ENCODE assay signal across 18 cellular contexts in the genomic region with DNA sequence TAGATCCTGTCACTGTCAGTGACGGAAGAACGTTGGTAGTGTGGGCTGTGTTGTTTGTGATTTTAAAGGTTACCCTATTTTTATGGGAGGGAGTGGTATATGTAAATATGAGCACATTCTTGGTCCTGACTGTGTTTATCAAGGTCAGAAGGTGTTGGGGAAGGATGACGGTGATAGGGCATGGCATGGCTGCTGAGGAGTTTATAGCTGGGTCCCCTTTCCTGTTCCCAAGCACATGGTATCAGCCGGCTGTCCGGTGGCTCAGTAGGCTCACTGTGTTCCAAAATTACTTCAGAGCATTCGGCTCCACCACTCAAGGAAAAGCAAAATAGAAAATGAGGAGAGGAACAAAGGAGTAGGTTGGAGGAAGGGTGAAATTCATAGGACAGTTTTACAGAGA. TPM values are rescaled to one million over a fixed set of nuclear protein-coding genes. Genes with fewer than 3 reads are reported as not detected.
DNase-seq lines count a peak whose midpoint lies in the region; ATAC-seq and TF ChIP-seq lines count a peak whose summit lies in the region.
"Had no signal": no experiment of that assay in that cellular context is flagged by ENCODE, and none has a peak within 500 bp of the region (broad histone marks: within the 10 kb centered on the region; RNA-seq: fewer than 3 reads in every experiment).

No MANE protein-coding gene starts in this region.

- peaks cover 0 to 15% (median 3%) of the 10 kb centered on the region in 4 donors for H3K36me3 ChIP-seq in sigmoid colon

- 53% methylated on average over 6 of the region's 6 CpGs for WGBS in right cardiac atrium
- 12 to 58% methylated on average over 6 of the region's 6 CpGs for WGBS in sigmoid colon, 2 donors

- peaks cover 71% of the 10 kb centered on the region for H3K4me1 Mint-ChIP-seq in HFFc6 (ENCODE audit: low read depth)
- peaks cover 23% of the 10 kb centered on the region for H3K4me1 Mint-ChIP-seq in activated naive CD8-positive, alpha-beta T cell treated with anti-CD3 and anti-CD28 coated beads for 36 hours

- intact Hi-C loops in right cardiac atrium (cut with DNase I) = no loop called here
- intact Hi-C loops in sigmoid colon (cut with DNase I) = no loop called here

- DNase-seq in HFFc6 (no peak), right cardiac atrium (peak; percentile 24 to 59 (median 44)), sigmoid colon (no peak), NCI-H2196 (lab: John Stamatoyannopoulos, UW; ENCODE audit: unreplicated experiment) (no peak)
- DNase-seq in activated naive CD8-positive, alpha-beta T cell treated with anti-CD3 and anti-CD28 coated beads for 36 hours = no peak
- DNase-seq: activated CD4-positive, alpha-beta memory T cell treated with anti-CD3 and anti-CD28 coated beads for 36 hours; activated T-cell treated with anti-CD3 and anti-CD28 coated beads, Interleukin-2, amount 50 U/mL, for 4 hours; COR-L47; EL; mammary epithelial cell; NCI-H187 treated with DMSO at 0.1 percent for 48 hours; NCI-H446 treated with DMSO at 0.1 percent for 48 hours; retina; stimulated activated naive CD8-positive, alpha-beta T cell treated with anti-CD3 and anti-CD28 coated beads, Interleukin-15, amount 100 ng/mL, for 72 hours had no signal

- no peak for TF ChIP-seq POLR2A in sigmoid colon (IDR thresholded peaks at IDR 0.05)

- H3K4me1 ChIP-seq in right cardiac atrium (ENCODE audit: control insufficient read depth, insufficient read depth, low read length) (peaks cover 9% of the 10 kb centered on the region), sigmoid colon (peaks cover 0 to 64% (median 44%) of the 10 kb centered on the region in 4 donors)

- TF ChIP-seq EP300 in sigmoid colon (IDR thresholded peaks at IDR 0.05) = no peak

- H3K27ac Mint-ChIP-seq in HFFc6 = peak overlapping the region; percentile 12; the same call in 1 of the 2 replicates
- peak overlapping the region; percentile 6 for H3K27ac Mint-ChIP-seq in activated naive CD8-positive, alpha-beta T cell treated with anti-CD3 and anti-CD28 coated beads for 36 hours
- H3K27ac Mint-ChIP-seq: activated CD4-positive, alpha-beta memory T cell treated with anti-CD3 and anti-CD28 coated beads for 36 hours; stimulated activated naive CD8-positive, alpha-beta T cell treated with anti-CD3 and anti-CD28 coated beads, Interleukin-15, amount 100 ng/mL, for 72 hours had no signal

- ATAC-seq in right cardiac atrium (peak; percentile 75 to 80), HG02870 (IDR thresholded peaks at IDR 0.05; ENCODE audit: unreplicated experiment) (no peak), HG03135 (IDR thresholded peaks at IDR 0.05; ENCODE audit: unreplicated experiment) (no peak)
- ATAC-seq: activated T-cell treated with anti-CD3 and anti-CD28 coated beads, Interleukin-2, amount 50 U/mL, for 4 hours; stimulated activated naive CD8-positive, alpha-beta T cell treated with anti-CD3 and anti-CD28 coated beads, Interleukin-15, amount 100 ng/mL, for 72 hours had no signal

- TF ChIP-seq CTCF in HFFc6 (IDR thresholded peaks at IDR 0.05) (no peak), sigmoid colon (IDR thresholded peaks at IDR 0.05) (no peak)

- H3K4me3 Mint-ChIP-seq in HFFc6 = no peak overlapping the region
- no peak overlapping the region for H3K4me3 Mint-ChIP-seq in activated naive CD8-positive, alpha-beta T cell treated with anti-CD3 and anti-CD28 coated beads for 36 hours
- H3K4me3 Mint-ChIP-seq: activated CD4-positive, alpha-beta memory T cell treated with anti-CD3 and anti-CD28 coated beads for 36 hours; activated T-cell treated with anti-CD3 and anti-CD28 coated beads, Interleukin-2, amount 50 U/mL, for 4 hours; stimulated activated naive CD8-positive, alpha-beta T cell treated with anti-CD3 and anti-CD28 coated beads, Interleukin-15, amount 100 ng/mL, for 72 hours had no signal

- H3K27ac ChIP-seq in right cardiac atrium (ENCODE audit: low read length) (peak overlapping the region; percentile 9), sigmoid colon (peak overlapping the region in 3 of 4 donors; percentile 4 to 60 (median 52))
- H3K27ac ChIP-seq: epithelial cell of prostate, vagina had no signal

- H3K9me3 ChIP-seq in right cardiac atrium (ENCODE audit: control insufficient read depth, low read length) = no peaks in the 10 kb centered on the region
- H3K9me3 ChIP-seq in sigmoid colon = peaks cover 0 to 3% (median 0%) of the 10 kb centered on the region in 4 donors
- H3K9me3 ChIP-seq: vagina had no signal

- H3K9me3 Mint-ChIP-seq in HFFc6 = no peaks in the 10 kb centered on the region
- peaks cover 12% of the 10 kb centered on the region for H3K9me3 Mint-ChIP-seq in activated naive CD8-positive, alpha-beta T cell treated with anti-CD3 and anti-CD28 coated beads for 36 hours

- peaks cover 2% of the 10 kb centered on the region for H3K27me3 Mint-ChIP-seq in HFFc6 (ENCODE audit: insufficient read depth)
- no peaks in the 10 kb centered on the region for H3K27me3 Mint-ChIP-seq in activated naive CD8-positive, alpha-beta T cell treated with anti-CD3 and anti-CD28 coated beads for 36 hours
- H3K27me3 Mint-ChIP-seq: activated CD4-positive, alpha-beta memory T cell treated with anti-CD3 and anti-CD28 coated beads for 36 hours; stimulated activated naive CD8-positive, alpha-beta T cell treated with anti-CD3 and anti-CD28 coated beads, Interleukin-15, amount 100 ng/mL, for 72 hours had no signal

- H3K36me3 Mint-ChIP-seq in HFFc6 (ENCODE audit: low read depth) = peaks cover 59% of the 10 kb centered on the region
- peaks cover 24% of the 10 kb centered on the region for H3K36me3 Mint-ChIP-seq in activated naive CD8-positive, alpha-beta T cell treated with anti-CD3 and anti-CD28 coated beads for 36 hours

- H3K4me3 ChIP-seq in right cardiac atrium (ENCODE audit: low read length) = no peak overlapping the region
- H3K4me3 ChIP-seq in sigmoid colon = no peak overlapping the region
- H3K4me3 ChIP-seq: vagina had no signal

- H3K27me3 ChIP-seq in right cardiac atrium (ENCODE audit: control insufficient read depth, insufficient read depth) = no peaks in the 10 kb centered on the region
- H3K27me3 ChIP-seq in sigmoid colon = no peaks in the 10 kb centered on the region
- H3K27me3 ChIP-seq: vagina had no signal

RNA-seq across cellular contexts. Expression of a gene that starts 28.6 kb away (rescaled TPM):
- 10 to 100 TPM; 37.4 to 49.9 (median 44.4) TPM for total RNA-seq in HFFc6 (2021; fragmentation: NEBNext Ultra II Directional; extraction: Animal tissue kit (Norgen Biotek cat#: 25700))
- 1 to 10 TPM; 4.4 to 5.1 TPM for total RNA-seq in activated naive CD8-positive, alpha-beta T cell treated with anti-CD3 and anti-CD28 coated beads for 36 hours
- total RNA-seq in right cardiac atrium (10 to 100 TPM; 14.2 to 16.0 (median 15.0) TPM), sigmoid colon (10 to 100 TPM; 18.5 to 29.1 (median 23.7) TPM)
- polyA plus RNA-seq in right cardiac atrium (6.2 TPM), sigmoid colon (1 to 10 TPM; 2.3 to 7.6 (median 6.0) TPM)

Comparison
In these comparisons a context has a peak if more than half of its experiments do, and no peak if none do; other contexts are left out.
1. DNase-seq: peak in right cardiac atrium (3 of 3); none in HFFc6 (single experiment), activated naive CD8-positive, alpha-beta T cell treated with anti-CD3 and anti-CD28 coated beads for 36 hours (single experiment), sigmoid colon (single experiment) and NCI-H2196 (single experiment).
2. ATAC-seq: peak in right cardiac atrium (2 of 2); none in HG02870 (single experiment) and HG03135 (single experiment).